ENCODE assay signal across 21 cellular contexts in genomic region chr5:14075937-14076336, GRCh38.
"Had no signal": no experiment of that assay in that cellular context is flagged by ENCODE, and none has a peak within 500 bp of the region (broad histone marks: within the 10 kb centered on the region; RNA-seq: fewer than 3 reads in every experiment).

No MANE protein-coding gene starts in this region.

- H3K9me3 ChIP-seq: SK-N-SH had no signal

- ATAC-seq: HepG2, K562, T-cell had no signal

- H3K27ac ChIP-seq: KMS-11, RWPE1 had no signal

- H3K9me2 ChIP-seq: SK-N-SH had no signal

- DNase-seq: Kasumi-1, NCI-H1092, NCI-H1105 treated with DMSO at 0.1 percent for 48 hours, NCI-H1417 treated with DMSO at 0.1 percent for 48 hours, NCI-H146, NCI-H1694 treated with DMSO at 0.1 percent for 48 hours, NCI-H1930, NCI-H2081, NCI-H2107, NCI-H2227 treated with DMSO at 0.1 percent for 48 hours, NCI-H526, SHP77, SK-N-SH, SW 1271, T-cell had no signal

- H3K4me3 Mint-ChIP-seq: IgD-negative memory B cell; T-cell; T-helper 1 cell treated with Interleukin-12 subunit alpha and Interleukin-12 subunit beta and Interleukin-4 antibody, amounts not matched to agents 30 μg/mL and 1 μg/mL, for 36 hours had no signal

- H3K9ac ChIP-seq: KMS-11, SK-N-SH had no signal

- H3K36me3 Mint-ChIP-seq: IgD-negative memory B cell, T-cell had no signal

- H3K9me3 Mint-ChIP-seq: IgD-negative memory B cell; T-cell; T-helper 1 cell treated with Interleukin-12 subunit alpha and Interleukin-12 subunit beta and Interleukin-4 antibody, amounts not matched to agents 30 μg/mL and 1 μg/mL, for 36 hours had no signal

- H3K4me1 Mint-ChIP-seq: IgD-negative memory B cell, T-cell had no signal

- H3K4me3 ChIP-seq: K562 had no signal

- H3K27ac Mint-ChIP-seq: T-cell; T-helper 1 cell treated with Interleukin-12 subunit alpha and Interleukin-12 subunit beta and Interleukin-4 antibody, amounts not matched to agents 30 μg/mL and 1 μg/mL, for 36 hours had no signal

- H3K4me2 ChIP-seq: KMS-11, SK-N-SH had no signal
